ENCODE assay signal across 2 cellular contexts in the genomic region with DNA sequence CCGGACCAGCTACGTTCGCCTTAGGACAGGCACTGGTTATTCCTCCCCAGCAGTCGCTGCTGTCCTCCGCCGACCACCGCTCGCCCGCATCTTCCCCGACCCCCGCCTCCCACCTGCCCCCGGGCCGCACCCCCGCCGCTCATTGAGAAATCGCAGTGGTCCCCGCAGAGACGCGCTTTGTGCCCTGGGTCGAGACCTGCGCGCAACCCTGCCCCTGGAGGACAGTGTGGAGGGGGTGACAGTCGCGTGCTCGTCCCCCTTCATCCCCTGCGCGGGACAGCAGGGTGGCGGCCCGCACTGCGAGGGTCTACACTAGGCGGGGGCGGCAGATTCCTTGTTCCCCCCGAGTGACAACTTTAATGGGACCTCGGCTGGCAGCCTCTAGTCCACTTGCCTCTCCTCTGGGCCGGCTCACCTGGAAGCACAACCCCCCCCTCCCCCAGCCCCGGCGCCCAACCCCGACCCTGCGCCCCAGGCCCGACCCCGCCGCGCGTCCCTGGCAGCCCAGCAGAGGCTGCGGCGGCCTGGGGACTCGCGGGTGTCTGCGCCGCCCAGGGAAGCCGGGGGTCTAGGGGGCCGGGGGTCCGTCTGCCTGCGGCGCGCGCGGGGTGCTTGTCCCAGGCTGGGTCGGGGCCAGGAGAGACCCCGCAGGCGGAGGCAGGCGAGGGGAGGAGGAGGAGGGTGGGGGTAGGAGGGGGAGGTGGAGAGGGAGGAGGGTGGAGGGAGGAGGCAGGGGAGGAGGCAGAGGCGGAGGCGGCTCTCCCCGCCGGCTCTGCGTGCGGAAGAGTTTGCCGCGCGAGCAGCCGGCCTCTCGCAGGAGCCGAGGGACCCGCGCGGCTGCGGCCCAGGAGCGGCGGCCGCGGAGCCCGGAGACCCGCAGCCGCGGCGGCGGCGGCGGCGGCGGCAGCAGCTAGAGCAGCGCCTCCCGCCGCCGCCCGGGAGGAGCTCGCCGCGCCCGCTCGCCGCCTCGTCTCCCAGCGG.
A peak's percentile ranks its signal among the peaks of the same experiment; 100 is the strongest.
TF ChIP-seq lines count a peak whose summit lies in the region.

A gene with protein sequence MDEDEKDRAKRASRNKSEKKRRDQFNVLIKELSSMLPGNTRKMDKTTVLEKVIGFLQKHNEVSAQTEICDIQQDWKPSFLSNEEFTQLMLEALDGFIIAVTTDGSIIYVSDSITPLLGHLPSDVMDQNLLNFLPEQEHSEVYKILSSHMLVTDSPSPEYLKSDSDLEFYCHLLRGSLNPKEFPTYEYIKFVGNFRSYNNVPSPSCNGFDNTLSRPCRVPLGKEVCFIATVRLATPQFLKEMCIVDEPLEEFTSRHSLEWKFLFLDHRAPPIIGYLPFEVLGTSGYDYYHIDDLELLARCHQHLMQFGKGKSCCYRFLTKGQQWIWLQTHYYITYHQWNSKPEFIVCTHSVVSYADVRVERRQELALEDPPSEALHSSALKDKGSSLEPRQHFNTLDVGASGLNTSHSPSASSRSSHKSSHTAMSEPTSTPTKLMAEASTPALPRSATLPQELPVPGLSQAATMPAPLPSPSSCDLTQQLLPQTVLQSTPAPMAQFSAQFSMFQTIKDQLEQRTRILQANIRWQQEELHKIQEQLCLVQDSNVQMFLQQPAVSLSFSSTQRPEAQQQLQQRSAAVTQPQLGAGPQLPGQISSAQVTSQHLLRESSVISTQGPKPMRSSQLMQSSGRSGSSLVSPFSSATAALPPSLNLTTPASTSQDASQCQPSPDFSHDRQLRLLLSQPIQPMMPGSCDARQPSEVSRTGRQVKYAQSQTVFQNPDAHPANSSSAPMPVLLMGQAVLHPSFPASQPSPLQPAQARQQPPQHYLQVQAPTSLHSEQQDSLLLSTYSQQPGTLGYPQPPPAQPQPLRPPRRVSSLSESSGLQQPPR (plus strand): TSS at position 775 of the 981 bp plus-strand sequence. CDS start 84,616 bp downstream, outside the sequence.

TF ChIP-seq in GM23338, 12 proteins besides CTCF, POLR2A, EP300 and RAD21 (continued from another document):
- no peak for TF ChIP-seq STAT1 (IDR thresholded peaks at IDR 0.05; ENCODE audit: unreplicated experiment)
- no peak for TF ChIP-seq ZNF114 (CRISPR knock-in tag; IDR thresholded peaks at IDR 0.05)
- no peak for TF ChIP-seq ZNF331 (CRISPR knock-in tag; IDR thresholded peaks at IDR 0.05; ENCODE audit: low read depth)
- no peak for TF ChIP-seq JUNB (IDR thresholded peaks at IDR 0.05; ENCODE audit: unreplicated experiment)
TF ChIP-seq in GM23338: peak in this region for 0.

TF ChIP-seq in HepG2, 621 proteins besides CTCF, POLR2A, EP300 and RAD21 (continued from another document and continues in another):
- TF ChIP-seq, protein P1, sequence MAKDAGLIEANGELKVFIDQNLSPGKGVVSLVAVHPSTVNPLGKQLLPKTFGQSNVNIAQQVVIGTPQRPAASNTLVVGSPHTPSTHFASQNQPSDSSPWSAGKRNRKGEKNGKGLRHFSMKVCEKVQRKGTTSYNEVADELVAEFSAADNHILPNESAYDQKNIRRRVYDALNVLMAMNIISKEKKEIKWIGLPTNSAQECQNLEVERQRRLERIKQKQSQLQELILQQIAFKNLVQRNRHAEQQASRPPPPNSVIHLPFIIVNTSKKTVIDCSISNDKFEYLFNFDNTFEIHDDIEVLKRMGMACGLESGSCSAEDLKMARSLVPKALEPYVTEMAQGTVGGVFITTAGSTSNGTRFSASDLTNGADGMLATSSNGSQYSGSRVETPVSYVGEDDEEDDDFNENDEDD (CRISPR knock-in tag; IDR thresholded peaks at IDR 0.05; ENCODE audit: borderline replicate concordance), result no peak
- TF ChIP-seq, protein P2, sequence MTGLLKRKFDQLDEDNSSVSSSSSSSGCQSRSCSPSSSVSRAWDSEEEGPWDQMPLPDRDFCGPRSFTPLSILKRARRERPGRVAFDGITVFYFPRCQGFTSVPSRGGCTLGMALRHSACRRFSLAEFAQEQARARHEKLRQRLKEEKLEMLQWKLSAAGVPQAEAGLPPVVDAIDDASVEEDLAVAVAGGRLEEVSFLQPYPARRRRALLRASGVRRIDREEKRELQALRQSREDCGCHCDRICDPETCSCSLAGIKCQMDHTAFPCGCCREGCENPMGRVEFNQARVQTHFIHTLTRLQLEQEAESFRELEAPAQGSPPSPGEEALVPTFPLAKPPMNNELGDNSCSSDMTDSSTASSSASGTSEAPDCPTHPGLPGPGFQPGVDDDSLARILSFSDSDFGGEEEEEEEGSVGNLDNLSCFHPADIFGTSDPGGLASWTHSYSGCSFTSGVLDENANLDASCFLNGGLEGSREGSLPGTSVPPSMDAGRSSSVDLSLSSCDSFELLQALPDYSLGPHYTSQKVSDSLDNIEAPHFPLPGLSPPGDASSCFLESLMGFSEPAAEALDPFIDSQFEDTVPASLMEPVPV (CRISPR knock-in tag; IDR thresholded peaks at IDR 0.05), result peak; percentile 41; the same call in 1 of the 2 replicates
- peak; percentile 12; the same call in 1 of the 2 replicates for TF ChIP-seq ZC3H13 (CRISPR knock-in tag; IDR thresholded peaks at IDR 0.05)
- TF ChIP-seq ZNF253 (CRISPR knock-in tag; IDR thresholded peaks at IDR 0.05; ENCODE audit: borderline replicate concordance), result no peak
- no peak for TF ChIP-seq ZNF563 (CRISPR knock-in tag; IDR thresholded peaks at IDR 0.05)
- TF ChIP-seq ZNF703 (CRISPR knock-in tag; IDR thresholded peaks at IDR 0.05; ENCODE audit: borderline replicate concordance), result no peak
- no peak for TF ChIP-seq ZNF816 (CRISPR knock-in tag; IDR thresholded peaks at IDR 0.05; ENCODE audit: borderline replicate concordance)
- TF ChIP-seq, protein P3, sequence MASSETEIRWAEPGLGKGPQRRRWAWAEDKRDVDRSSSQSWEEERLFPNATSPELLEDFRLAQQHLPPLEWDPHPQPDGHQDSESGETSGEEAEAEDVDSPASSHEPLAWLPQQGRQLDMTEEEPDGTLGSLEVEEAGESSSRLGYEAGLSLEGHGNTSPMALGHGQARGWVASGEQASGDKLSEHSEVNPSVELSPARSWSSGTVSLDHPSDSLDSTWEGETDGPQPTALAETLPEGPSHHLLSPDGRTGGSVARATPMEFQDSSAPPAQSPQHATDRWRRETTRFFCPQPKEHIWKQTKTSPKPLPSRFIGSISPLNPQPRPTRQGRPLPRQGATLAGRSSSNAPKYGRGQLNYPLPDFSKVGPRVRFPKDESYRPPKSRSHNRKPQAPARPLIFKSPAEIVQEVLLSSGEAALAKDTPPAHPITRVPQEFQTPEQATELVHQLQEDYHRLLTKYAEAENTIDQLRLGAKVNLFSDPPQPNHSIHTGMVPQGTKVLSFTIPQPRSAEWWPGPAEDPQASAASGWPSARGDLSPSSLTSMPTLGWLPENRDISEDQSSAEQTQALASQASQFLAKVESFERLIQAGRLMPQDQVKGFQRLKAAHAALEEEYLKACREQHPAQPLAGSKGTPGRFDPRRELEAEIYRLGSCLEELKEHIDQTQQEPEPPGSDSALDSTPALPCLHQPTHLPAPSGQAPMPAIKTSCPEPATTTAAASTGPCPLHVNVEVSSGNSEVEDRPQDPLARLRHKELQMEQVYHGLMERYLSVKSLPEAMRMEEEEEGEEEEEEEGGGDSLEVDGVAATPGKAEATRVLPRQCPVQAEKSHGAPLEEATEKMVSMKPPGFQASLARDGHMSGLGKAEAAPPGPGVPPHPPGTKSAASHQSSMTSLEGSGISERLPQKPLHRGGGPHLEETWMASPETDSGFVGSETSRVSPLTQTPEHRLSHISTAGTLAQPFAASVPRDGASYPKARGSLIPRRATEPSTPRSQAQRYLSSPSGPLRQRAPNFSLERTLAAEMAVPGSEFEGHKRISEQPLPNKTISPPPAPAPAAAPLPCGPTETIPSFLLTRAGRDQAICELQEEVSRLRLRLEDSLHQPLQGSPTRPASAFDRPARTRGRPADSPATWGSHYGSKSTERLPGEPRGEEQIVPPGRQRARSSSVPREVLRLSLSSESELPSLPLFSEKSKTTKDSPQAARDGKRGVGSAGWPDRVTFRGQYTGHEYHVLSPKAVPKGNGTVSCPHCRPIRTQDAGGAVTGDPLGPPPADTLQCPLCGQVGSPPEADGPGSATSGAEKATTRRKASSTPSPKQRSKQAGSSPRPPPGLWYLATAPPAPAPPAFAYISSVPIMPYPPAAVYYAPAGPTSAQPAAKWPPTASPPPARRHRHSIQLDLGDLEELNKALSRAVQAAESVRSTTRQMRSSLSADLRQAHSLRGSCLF (CRISPR knock-in tag; IDR thresholded peaks at IDR 0.05; ENCODE audit: borderline replicate concordance), result no peak
- TF ChIP-seq SMAD1 (CRISPR knock-in tag; IDR thresholded peaks at IDR 0.05; ENCODE audit: borderline replicate concordance, low read depth), result 0 out of 2 replicates have a peak, but pooled peaks have one; percentile 49
- TF ChIP-seq ZNF446 (CRISPR knock-in tag; IDR thresholded peaks at IDR 0.05), result peak; percentile 47; the same call in 1 of the 2 replicates
- TF ChIP-seq NFE2L2 (IDR thresholded peaks at IDR 0.05; ENCODE audit: low read length), result no peak
- TF ChIP-seq, protein P4, sequence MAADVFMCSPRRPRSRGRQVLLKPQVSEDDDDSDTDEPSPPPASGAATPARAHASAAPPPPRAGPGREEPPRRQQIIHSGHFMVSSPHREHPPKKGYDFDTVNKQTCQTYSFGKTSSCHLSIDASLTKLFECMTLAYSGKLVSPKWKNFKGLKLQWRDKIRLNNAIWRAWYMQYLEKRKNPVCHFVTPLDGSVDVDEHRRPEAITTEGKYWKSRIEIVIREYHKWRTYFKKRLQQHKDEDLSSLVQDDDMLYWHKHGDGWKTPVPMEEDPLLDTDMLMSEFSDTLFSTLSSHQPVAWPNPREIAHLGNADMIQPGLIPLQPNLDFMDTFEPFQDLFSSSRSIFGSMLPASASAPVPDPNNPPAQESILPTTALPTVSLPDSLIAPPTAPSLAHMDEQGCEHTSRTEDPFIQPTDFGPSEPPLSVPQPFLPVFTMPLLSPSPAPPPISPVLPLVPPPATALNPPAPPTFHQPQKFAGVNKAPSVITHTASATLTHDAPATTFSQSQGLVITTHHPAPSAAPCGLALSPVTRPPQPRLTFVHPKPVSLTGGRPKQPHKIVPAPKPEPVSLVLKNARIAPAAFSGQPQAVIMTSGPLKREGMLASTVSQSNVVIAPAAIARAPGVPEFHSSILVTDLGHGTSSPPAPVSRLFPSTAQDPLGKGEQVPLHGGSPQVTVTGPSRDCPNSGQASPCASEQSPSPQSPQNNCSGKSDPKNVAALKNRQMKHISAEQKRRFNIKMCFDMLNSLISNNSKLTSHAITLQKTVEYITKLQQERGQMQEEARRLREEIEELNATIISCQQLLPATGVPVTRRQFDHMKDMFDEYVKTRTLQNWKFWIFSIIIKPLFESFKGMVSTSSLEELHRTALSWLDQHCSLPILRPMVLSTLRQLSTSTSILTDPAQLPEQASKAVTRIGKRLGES (CRISPR knock-in tag; IDR thresholded peaks at IDR 0.05; ENCODE audit: borderline replicate concordance), result no peak
- TF ChIP-seq, protein P5, sequence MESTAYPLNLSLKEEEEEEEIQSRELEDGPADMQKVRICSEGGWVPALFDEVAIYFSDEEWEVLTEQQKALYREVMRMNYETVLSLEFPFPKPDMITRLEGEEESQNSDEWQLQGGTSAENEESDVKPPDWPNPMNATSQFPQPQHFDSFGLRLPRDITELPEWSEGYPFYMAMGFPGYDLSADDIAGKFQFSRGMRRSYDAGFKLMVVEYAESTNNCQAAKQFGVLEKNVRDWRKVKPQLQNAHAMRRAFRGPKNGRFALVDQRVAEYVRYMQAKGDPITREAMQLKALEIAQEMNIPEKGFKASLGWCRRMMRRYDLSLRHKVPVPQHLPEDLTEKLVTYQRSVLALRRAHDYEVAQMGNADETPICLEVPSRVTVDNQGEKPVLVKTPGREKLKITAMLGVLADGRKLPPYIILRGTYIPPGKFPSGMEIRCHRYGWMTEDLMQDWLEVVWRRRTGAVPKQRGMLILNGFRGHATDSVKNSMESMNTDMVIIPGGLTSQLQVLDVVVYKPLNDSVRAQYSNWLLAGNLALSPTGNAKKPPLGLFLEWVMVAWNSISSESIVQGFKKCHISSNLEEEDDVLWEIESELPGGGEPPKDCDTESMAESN (CRISPR knock-in tag; conservative IDR thresholded peaks at IDR 0.05), result no peak
- TF ChIP-seq, protein P6, sequence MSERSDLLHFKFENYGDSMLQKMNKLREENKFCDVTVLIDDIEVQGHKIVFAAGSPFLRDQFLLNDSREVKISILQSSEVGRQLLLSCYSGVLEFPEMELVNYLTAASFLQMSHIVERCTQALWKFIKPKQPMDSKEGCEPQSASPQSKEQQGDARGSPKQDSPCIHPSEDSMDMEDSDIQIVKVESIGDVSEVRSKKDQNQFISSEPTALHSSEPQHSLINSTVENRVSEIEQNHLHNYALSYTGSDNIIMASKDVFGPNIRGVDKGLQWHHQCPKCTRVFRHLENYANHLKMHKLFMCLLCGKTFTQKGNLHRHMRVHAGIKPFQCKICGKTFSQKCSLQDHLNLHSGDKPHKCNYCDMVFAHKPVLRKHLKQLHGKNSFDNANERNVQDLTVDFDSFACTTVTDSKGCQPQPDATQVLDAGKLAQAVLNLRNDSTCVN (CRISPR knock-in tag; IDR thresholded peaks at IDR 0.05; ENCODE audit: borderline replicate concordance), result 0 out of 2 replicates have a peak, but pooled peaks have one; percentile 0
- TF ChIP-seq ZFY (CRISPR knock-in tag; IDR thresholded peaks at IDR 0.05), result peak; percentile 10; the same call in 1 of the 2 replicates
- TF ChIP-seq ZNF792 (CRISPR knock-in tag; IDR thresholded peaks at IDR 0.05), result no peak
- no peak for TF ChIP-seq SMAD3 (CRISPR knock-in tag; IDR thresholded peaks at IDR 0.05)
- TF ChIP-seq SRSF9 (IDR thresholded peaks at IDR 0.05; ENCODE audit: borderline replicate concordance, insufficient read depth, low read depth, low read length, poor library complexity, severe bottlenecking), result no peak
- TF ChIP-seq ZIK1 (CRISPR knock-in tag; IDR thresholded peaks at IDR 0.05; ENCODE audit: borderline replicate concordance, low read depth), result no peak; the same call in 1 of the 2 replicates
- TF ChIP-seq, protein P7, sequence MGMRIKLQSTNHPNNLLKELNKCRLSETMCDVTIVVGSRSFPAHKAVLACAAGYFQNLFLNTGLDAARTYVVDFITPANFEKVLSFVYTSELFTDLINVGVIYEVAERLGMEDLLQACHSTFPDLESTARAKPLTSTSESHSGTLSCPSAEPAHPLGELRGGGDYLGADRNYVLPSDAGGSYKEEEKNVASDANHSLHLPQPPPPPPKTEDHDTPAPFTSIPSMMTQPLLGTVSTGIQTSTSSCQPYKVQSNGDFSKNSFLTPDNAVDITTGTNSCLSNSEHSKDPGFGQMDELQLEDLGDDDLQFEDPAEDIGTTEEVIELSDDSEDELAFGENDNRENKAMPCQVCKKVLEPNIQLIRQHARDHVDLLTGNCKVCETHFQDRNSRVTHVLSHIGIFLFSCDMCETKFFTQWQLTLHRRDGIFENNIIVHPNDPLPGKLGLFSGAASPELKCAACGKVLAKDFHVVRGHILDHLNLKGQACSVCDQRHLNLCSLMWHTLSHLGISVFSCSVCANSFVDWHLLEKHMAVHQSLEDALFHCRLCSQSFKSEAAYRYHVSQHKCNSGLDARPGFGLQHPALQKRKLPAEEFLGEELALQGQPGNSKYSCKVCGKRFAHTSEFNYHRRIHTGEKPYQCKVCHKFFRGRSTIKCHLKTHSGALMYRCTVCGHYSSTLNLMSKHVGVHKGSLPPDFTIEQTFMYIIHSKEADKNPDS (CRISPR knock-in tag; IDR thresholded peaks at IDR 0.05), result 0 out of 2 replicates have a peak, but pooled peaks have one; percentile 1
- no peak for TF ChIP-seq ZNF101 (CRISPR knock-in tag; IDR thresholded peaks at IDR 0.05; ENCODE audit: borderline replicate concordance, low read depth)
- TF ChIP-seq, protein P8, sequence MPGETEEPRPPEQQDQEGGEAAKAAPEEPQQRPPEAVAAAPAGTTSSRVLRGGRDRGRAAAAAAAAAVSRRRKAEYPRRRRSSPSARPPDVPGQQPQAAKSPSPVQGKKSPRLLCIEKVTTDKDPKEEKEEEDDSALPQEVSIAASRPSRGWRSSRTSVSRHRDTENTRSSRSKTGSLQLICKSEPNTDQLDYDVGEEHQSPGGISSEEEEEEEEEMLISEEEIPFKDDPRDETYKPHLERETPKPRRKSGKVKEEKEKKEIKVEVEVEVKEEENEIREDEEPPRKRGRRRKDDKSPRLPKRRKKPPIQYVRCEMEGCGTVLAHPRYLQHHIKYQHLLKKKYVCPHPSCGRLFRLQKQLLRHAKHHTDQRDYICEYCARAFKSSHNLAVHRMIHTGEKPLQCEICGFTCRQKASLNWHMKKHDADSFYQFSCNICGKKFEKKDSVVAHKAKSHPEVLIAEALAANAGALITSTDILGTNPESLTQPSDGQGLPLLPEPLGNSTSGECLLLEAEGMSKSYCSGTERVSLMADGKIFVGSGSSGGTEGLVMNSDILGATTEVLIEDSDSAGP (CRISPR knock-in tag; IDR thresholded peaks at IDR 0.05; ENCODE audit: borderline replicate concordance), result no peak
- peak; percentile 65 for TF ChIP-seq RBFOX2 (IDR thresholded peaks at IDR 0.05; ENCODE audit: low read depth, low read length)
- TF ChIP-seq ZBTB38 (CRISPR knock-in tag; IDR thresholded peaks at IDR 0.05), result no peak
